9 cellular contexts compared by ENCODE assay signal in the genomic region with DNA sequence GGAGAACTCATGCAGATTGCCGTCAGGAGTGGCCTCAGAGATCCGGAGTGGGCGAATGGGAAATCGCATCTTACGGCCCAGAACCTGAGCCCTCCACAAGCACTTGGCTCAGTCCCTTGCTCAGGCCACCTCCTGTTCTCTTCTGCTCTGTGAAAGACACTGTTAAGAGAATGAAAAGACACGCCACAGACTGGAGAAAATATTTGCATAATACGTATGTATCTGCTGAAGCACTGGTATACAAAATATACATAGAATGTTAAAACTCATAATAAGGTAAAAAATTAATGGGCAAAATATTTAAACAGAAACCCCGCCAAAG. TPM values are rescaled to one million over a fixed set of nuclear protein-coding genes. Genes with fewer than 3 reads are reported as not detected.
DNase-seq lines count a peak whose midpoint lies in the region; ATAC-seq and TF ChIP-seq lines count a peak whose summit lies in the region.
"Had no signal": no experiment of that assay in that cellular context is flagged by ENCODE, and none has a peak within 500 bp of the region (broad histone marks: within the 10 kb centered on the region; RNA-seq: fewer than 3 reads in every experiment).

No MANE protein-coding gene starts in this region.

- H3K27me3 ChIP-seq in NT2/D1 (ENCODE audit: insufficient read depth, insufficient read length): peaks cover 33% of the 10 kb centered on the region
- peaks cover 0 to 84% (median 53%) of the 10 kb centered on the region in 7 donors for H3K27me3 ChIP-seq in spleen (replicated peaks in 1 of 7)

- no peak for TF ChIP-seq POLR2A in spleen (IDR thresholded peaks at IDR 0.05)

- H3K9ac ChIP-seq in NT2/D1 (ENCODE audit: insufficient read length, low read depth): no peak overlapping the region

- peaks cover 20% of the 10 kb centered on the region for H3K9me3 ChIP-seq in NT2/D1 (ENCODE audit: insufficient read depth, low read length)
- H3K9me3 ChIP-seq in spleen: no peaks in the 10 kb centered on the region

- no peak for DNase-seq in activated CD4-positive, CD25-positive, alpha-beta regulatory T cell treated with anti-CD3 and anti-CD28 coated beads, Interleukin-2, amount 50 U/mL, for 72 hours
- DNase-seq in NT2/D1 (ENCODE audit: low read depth, low spot score) (no peak), epithelial cell of proximal tubule (ENCODE audit: low read depth) (no peak), spleen (no peak), SKM-1 treated with dmso at 0.1 percent for 144 hours (lab: John Stamatoyannopoulos, UW; ENCODE audit: unreplicated experiment) (no peak), NOMO-1 treated with DMSO at 0.1 percent for 48 hours (lab: John Stamatoyannopoulos, UW; ENCODE audit: unreplicated experiment) (no peak), germinal center (ENCODE audit: low spot score) (no peak)

- intact Hi-C loops in spleen (cut with DNase I; ENCODE audit: low total_unique reads): no loop called here

- no peaks in the 10 kb centered on the region for H3K36me3 ChIP-seq in NT2/D1 (ENCODE audit: insufficient read depth, insufficient read length, low read length)
- H3K36me3 ChIP-seq in spleen: no peaks in the 10 kb centered on the region

- H3K27ac ChIP-seq in spleen: no peak overlapping the region

- H3K4me3 ChIP-seq in NT2/D1 (ENCODE audit: insufficient read length, low read depth) (peak overlapping the region; percentile 74), epithelial cell of proximal tubule (ENCODE audit: low read depth, low read length) (peak overlapping the region; percentile 74), spleen (peak overlapping the region; percentile 40 to 75 (median 46))

- H3K4me1 ChIP-seq in NT2/D1 (ENCODE audit: insufficient read depth, insufficient read length) (no peaks in the 10 kb centered on the region), spleen (peaks cover 5 to 15% (median 15%) of the 10 kb centered on the region in 6 donors)

- WGBS in spleen, 5 donors: 14 to 19% (median 16%) methylated on average over 8 of the region's 8 CpGs

- TF ChIP-seq CTCF in epithelial cell of proximal tubule (conservative IDR thresholded peaks at IDR 0.05; ENCODE audit: low read depth, low read length) (no peak), spleen (IDR thresholded peaks at IDR 0.05 in 8 of 11, conservative IDR thresholded peaks at IDR 0.05 in 3 of 11) (peak in 1 of 11 experiments; percentile 2)

- peak; percentile 14 to 24 for ATAC-seq in activated CD4-positive, CD25-positive, alpha-beta regulatory T cell treated with anti-CD3 and anti-CD28 coated beads, Interleukin-2, amount 50 U/mL, for 24 hours

RNA-seq across cellular contexts. Expression of a gene that starts 0.8 kb away (rescaled TPM):
- not detected in 2 replicates for total RNA-seq in epithelial cell of proximal tubule
- not detected for total RNA-seq in spleen
- not detected for polyA plus RNA-seq in spleen
- total RNA-seq: H4 had no signal
